ENCODE assay signal across 1 cellular context in genomic region chr11:116829525-116830183, GRCh38.
TF ChIP-seq lines count a peak whose summit lies in the region.

APOC3 (plus strand) TSS chr11:116829907; CDS start chr11:116830583, 676 bp downstream.

TF ChIP-seq in HepG2, 621 proteins besides CTCF, POLR2A, EP300 and RAD21 (continued from another document):
- TF ChIP-seq, protein P1, sequence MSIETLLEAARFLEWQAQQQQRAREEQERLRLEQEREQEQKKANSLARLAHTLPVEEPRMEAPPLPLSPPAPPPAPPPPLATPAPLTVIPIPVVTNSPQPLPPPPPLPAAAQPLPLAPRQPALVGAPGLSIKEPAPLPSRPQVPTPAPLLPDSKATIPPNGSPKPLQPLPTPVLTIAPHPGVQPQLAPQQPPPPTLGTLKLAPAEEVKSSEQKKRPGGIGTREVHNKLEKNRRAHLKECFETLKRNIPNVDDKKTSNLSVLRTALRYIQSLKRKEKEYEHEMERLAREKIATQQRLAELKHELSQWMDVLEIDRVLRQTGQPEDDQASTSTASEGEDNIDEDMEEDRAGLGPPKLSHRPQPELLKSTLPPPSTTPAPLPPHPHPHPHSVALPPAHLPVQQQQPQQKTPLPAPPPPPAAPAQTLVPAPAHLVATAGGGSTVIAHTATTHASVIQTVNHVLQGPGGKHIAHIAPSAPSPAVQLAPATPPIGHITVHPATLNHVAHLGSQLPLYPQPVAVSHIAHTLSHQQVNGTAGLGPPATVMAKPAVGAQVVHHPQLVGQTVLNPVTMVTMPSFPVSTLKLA (IDR thresholded peaks at IDR 0.05): no peak
- TF ChIP-seq ZBTB2 (CRISPR knock-in tag; IDR thresholded peaks at IDR 0.05; ENCODE audit: low read depth) (no peak), SNRNP70 (IDR thresholded peaks at IDR 0.05; ENCODE audit: low read depth, low read length) (no peak), ATF5 (CRISPR knock-in tag; IDR thresholded peaks at IDR 0.05; ENCODE audit: low read depth) (no peak), KAT8 (CRISPR knock-in tag; IDR thresholded peaks at IDR 0.05) (no peak; the same call in 1 of the 2 replicates), HINFP (CRISPR knock-in tag; IDR thresholded peaks at IDR 0.05; ENCODE audit: low read depth) (peak; percentile 64; the same call in 1 of the 2 replicates), ZNF609 (CRISPR knock-in tag; IDR thresholded peaks at IDR 0.05; ENCODE audit: borderline replicate concordance) (peak; percentile 84), SMYD3 (CRISPR knock-in tag; IDR thresholded peaks at IDR 0.05) (0 out of 2 replicates have a peak, but pooled peaks have one; percentile 85), ZNF558 (CRISPR knock-in tag; IDR thresholded peaks at IDR 0.05; ENCODE audit: borderline replicate concordance) (0 out of 2 replicates have a peak, but pooled peaks have one; percentile 16), ZNF350 (CRISPR knock-in tag; IDR thresholded peaks at IDR 0.05; ENCODE audit: borderline replicate concordance, low read depth) (peak; percentile 48), TEF (CRISPR knock-in tag; IDR thresholded peaks at IDR 0.05) (no peak), ISL2 (CRISPR knock-in tag; IDR thresholded peaks at IDR 0.05) (peak; percentile 41; the same call in 1 of the 2 replicates), RCOR2 (CRISPR knock-in tag; IDR thresholded peaks at IDR 0.05) (0 out of 2 replicates have a peak, but pooled peaks have one; percentile 16), ZNF746 (CRISPR knock-in tag; IDR thresholded peaks at IDR 0.05) (peak; percentile 94), PAX8 (CRISPR knock-in tag; IDR thresholded peaks at IDR 0.05; ENCODE audit: borderline replicate concordance) (peak; percentile 88; the same call in 1 of the 2 replicates), ZNF230 (CRISPR knock-in tag; IDR thresholded peaks at IDR 0.05) (peak; percentile 74)
- TF ChIP-seq, protein P2, sequence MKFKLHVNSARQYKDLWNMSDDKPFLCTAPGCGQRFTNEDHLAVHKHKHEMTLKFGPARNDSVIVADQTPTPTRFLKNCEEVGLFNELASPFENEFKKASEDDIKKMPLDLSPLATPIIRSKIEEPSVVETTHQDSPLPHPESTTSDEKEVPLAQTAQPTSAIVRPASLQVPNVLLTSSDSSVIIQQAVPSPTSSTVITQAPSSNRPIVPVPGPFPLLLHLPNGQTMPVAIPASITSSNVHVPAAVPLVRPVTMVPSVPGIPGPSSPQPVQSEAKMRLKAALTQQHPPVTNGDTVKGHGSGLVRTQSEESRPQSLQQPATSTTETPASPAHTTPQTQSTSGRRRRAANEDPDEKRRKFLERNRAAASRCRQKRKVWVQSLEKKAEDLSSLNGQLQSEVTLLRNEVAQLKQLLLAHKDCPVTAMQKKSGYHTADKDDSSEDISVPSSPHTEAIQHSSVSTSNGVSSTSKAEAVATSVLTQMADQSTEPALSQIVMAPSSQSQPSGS (CRISPR knock-in tag; IDR thresholded peaks at IDR 0.05): peak; percentile 73
- TF ChIP-seq, protein P3, sequence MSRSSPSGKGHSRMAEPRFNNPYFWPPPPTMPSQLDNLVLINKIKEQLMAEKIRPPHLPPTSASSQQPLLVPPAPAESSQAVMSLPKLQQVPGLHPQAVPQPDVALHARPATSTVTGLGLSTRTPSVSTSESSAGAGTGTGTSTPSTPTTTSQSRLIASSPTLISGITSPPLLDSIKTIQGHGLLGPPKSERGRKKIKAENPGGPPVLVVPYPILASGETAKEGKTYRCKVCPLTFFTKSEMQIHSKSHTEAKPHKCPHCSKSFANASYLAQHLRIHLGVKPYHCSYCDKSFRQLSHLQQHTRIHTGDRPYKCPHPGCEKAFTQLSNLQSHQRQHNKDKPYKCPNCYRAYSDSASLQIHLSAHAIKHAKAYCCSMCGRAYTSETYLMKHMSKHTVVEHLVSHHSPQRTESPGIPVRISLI (CRISPR knock-in tag; IDR thresholded peaks at IDR 0.05; ENCODE audit: borderline replicate concordance): peak; percentile 49; the same call in 1 of the 2 replicates
